1 cellular context compared by ENCODE assay signal in the genomic region with DNA sequence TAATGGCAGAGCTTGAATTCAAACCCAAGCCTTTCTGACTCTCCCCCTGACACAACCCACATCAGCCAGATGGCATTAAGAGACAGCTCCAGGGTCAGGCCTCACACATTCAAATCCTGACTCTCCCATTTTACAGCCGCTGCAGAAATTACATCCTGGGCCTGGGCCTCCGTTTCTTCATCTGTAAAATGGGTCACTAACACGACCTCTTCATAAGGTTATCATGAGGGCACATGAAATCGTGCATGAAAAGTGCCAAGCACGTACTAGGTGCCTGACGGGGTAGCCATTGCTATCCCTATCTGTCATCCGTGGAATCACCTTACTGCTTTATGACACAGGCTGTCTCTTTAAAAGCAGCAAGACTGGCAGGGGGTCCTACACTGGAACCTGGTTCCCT.
TF ChIP-seq lines count a peak whose summit lies in the region.

No MANE protein-coding gene starts in this region.

TF ChIP-seq in HepG2, 621 proteins besides CTCF, POLR2A, EP300 and RAD21:
- peak; percentile 29; the same call in 1 of the 2 replicates for TF ChIP-seq ZNF629 (CRISPR knock-in tag; conservative IDR thresholded peaks at IDR 0.05)
- no peak for TF ChIP-seq ZBTB14 (CRISPR knock-in tag; IDR thresholded peaks at IDR 0.05)
